26 cellular contexts compared by ENCODE assay signal in the genomic region with DNA sequence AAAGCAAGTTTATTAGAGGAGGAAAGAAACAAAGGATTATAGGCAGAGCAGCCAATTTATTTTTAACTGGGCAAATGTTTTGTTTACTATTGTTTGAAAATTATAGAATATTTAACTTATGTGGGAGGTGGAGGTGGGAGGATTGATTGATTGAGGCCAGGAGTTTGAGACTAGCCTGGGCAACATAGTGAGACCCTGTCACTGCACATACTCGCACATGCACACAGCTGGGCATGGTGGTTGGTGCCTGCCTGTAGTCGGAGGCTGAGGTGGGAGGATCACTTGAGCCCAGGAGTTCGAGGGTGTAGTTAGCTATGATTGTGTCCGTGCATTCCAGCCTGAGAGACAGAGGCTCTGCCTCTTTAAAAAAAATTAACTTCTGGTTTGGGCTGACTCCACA.
"Had no signal": no experiment of that assay in that cellular context is flagged by ENCODE, and none has a peak within 500 bp of the region (broad histone marks: within the 10 kb centered on the region; RNA-seq: fewer than 3 reads in every experiment).

No MANE protein-coding gene starts in this region.

- H3K9me3 Mint-ChIP-seq: activated CD4-positive, alpha-beta memory T cell treated with anti-CD3 and anti-CD28 coated beads for 36 hours; activated naive CD8-positive, alpha-beta T cell treated with anti-CD3 and anti-CD28 coated beads, Interleukin-2, amount 10 ng/mL, durations not matched to agents 7 days and 5 days; activated T-helper 17 cell treated with anti-CD3 and anti-CD28 coated beads, Interleukin-2, amount 50 U/mL, for 72 hours had no signal

- FAIRE-seq: bronchial epithelial cell, TTC549 had no signal

- H3K4me3 ChIP-seq: MG63 had no signal

- H3K27ac ChIP-seq: KMS-11 had no signal

- ATAC-seq: activated T-helper 17 cell treated with anti-CD3 and anti-CD28 coated beads, Interleukin-2, amount 50 U/mL, for 72 hours; PC-3; T-helper 17 cell had no signal

- H3K27me3 Mint-ChIP-seq: activated CD4-positive, alpha-beta memory T cell treated with anti-CD3 and anti-CD28 coated beads for 36 hours; activated CD4-positive, alpha-beta T cell treated with anti-CD3 and anti-CD28 coated beads, Interleukin-2, amount 10 ng/mL, durations not matched to agents 7 days and 5 days; activated naive CD4-positive, alpha-beta T cell treated with anti-CD3 and anti-CD28 coated beads, Interleukin-2, amount 10 ng/mL, durations not matched to agents 7 days and 5 days; activated naive CD8-positive, alpha-beta T cell treated with anti-CD3 and anti-CD28 coated beads, Interleukin-2, amount 10 ng/mL, durations not matched to agents 7 days and 5 days; activated T-helper 17 cell treated with anti-CD3 and anti-CD28 coated beads, Interleukin-2, amount 50 U/mL, for 72 hours; T-helper 17 cell had no signal

- H3K9me3 ChIP-seq: MG63 had no signal

- H3K4me3 Mint-ChIP-seq: activated CD4-positive, alpha-beta memory T cell treated with anti-CD3 and anti-CD28 coated beads for 36 hours; activated CD4-positive, alpha-beta T cell treated with anti-CD3 and anti-CD28 coated beads, Interleukin-2, amount 10 ng/mL, durations not matched to agents 7 days and 5 days; activated naive CD4-positive, alpha-beta T cell treated with anti-CD3 and anti-CD28 coated beads, Interleukin-2, amount 10 ng/mL, durations not matched to agents 7 days and 5 days; activated naive CD8-positive, alpha-beta T cell treated with anti-CD3 and anti-CD28 coated beads, Interleukin-2, amount 10 ng/mL, durations not matched to agents 7 days and 5 days had no signal

- H3K36me3 ChIP-seq: MG63 had no signal

- H3K9ac ChIP-seq: KMS-11 had no signal

- H3K27ac Mint-ChIP-seq: activated CD4-positive, alpha-beta memory T cell treated with anti-CD3 and anti-CD28 coated beads for 36 hours; activated CD4-positive, alpha-beta T cell treated with anti-CD3 and anti-CD28 coated beads, Interleukin-2, amount 10 ng/mL, durations not matched to agents 7 days and 5 days; activated naive CD4-positive, alpha-beta T cell treated with anti-CD3 and anti-CD28 coated beads, Interleukin-2, amount 10 ng/mL, durations not matched to agents 7 days and 5 days; activated naive CD8-positive, alpha-beta T cell treated with anti-CD3 and anti-CD28 coated beads, Interleukin-2, amount 10 ng/mL, durations not matched to agents 7 days and 5 days; activated T-helper 17 cell treated with anti-CD3 and anti-CD28 coated beads, Interleukin-2, amount 50 U/mL, for 72 hours; T-helper 17 cell had no signal

- DNase-seq: activated CD4-positive, alpha-beta memory T cell treated with anti-CD3 and anti-CD28 coated beads for 36 hours; activated CD4-positive, alpha-beta T cell treated with anti-CD3 and anti-CD28 coated beads, Interleukin-2, amount 10 ng/mL, durations not matched to agents 7 days and 5 days; activated CD4-positive, CD25-positive, alpha-beta regulatory T cell; activated gamma-delta T cell; activated naive CD4-positive, alpha-beta T cell treated with anti-CD3 and anti-CD28 coated beads, Interleukin-2, amount 10 ng/mL, durations not matched to agents 7 days and 5 days; activated naive CD8-positive, alpha-beta T cell treated with anti-CD3 and anti-CD28 coated beads, Interleukin-2, amount 10 ng/mL, durations not matched to agents 7 days and 5 days; activated T-cell treated with anti-CD3 and anti-CD28 coated beads for 4 hours; activated T-cell treated with anti-CD3 and anti-CD28 coated beads, Interleukin-2, amount 50 U/mL, for 48 hours; aorta; central memory CD4-positive, alpha-beta T cell; MG63; NCI-H1092 treated with DMSO at 0.1 percent for 48 hours; NCI-H1417 treated with DMSO at 0.1 percent for 48 hours; NCI-H1694; NCI-H2029; NCI-H345; NCI-H510A treated with DMSO at 0.1 percent for 48 hours; NCI-H69; SHP77 treated with DMSO at 0.1 percent for 48 hours; T-helper 17 cell; T-helper 9 cell had no signal

- H3K27me3 ChIP-seq: MG63 had no signal

- H3K4me2 ChIP-seq: KMS-11 had no signal
